Comparison of ENCODE assay signal across 1 cellular context in genomic region chr1:167714851-167715652, GRCh38.
TF ChIP-seq lines count a peak whose summit lies in the region.

No MANE protein-coding gene starts in this region.

TF ChIP-seq in HepG2, 621 proteins besides CTCF, POLR2A, EP300 and RAD21 (continued from another document and continues in another):
- TF ChIP-seq, protein P1, sequence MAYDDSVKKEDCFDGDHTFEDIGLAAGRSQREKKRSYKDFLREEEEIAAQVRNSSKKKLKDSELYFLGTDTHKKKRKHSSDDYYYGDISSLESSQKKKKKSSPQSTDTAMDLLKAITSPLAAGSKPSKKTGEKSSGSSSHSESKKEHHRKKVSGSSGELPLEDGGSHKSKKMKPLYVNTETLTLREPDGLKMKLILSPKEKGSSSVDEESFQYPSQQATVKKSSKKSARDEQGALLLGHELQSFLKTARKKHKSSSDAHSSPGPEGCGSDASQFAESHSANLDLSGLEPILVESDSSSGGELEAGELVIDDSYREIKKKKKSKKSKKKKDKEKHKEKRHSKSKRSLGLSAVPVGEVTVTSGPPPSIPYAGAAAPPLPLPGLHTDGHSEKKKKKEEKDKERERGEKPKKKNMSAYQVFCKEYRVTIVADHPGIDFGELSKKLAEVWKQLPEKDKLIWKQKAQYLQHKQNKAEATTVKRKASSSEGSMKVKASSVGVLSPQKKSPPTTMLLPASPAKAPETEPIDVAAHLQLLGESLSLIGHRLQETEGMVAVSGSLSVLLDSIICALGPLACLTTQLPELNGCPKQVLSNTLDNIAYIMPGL (CRISPR knock-in tag; IDR thresholded peaks at IDR 0.05; ENCODE audit: borderline replicate concordance in 1 of 2, low read depth in 1 of 2), result peak; percentile 96 to 100
- TF ChIP-seq ZNF513 (CRISPR knock-in tag; conservative IDR thresholded peaks at IDR 0.05) (no peak), ZFP41 (CRISPR knock-in tag; IDR thresholded peaks at IDR 0.05; ENCODE audit: borderline replicate concordance) (no peak), ELF3 (CRISPR knock-in tag; IDR thresholded peaks at IDR 0.05) (peak; percentile 60), TMF1 (CRISPR knock-in tag; IDR thresholded peaks at IDR 0.05; ENCODE audit: low read depth) (no peak), THAP9 (CRISPR knock-in tag; IDR thresholded peaks at IDR 0.05; ENCODE audit: borderline replicate concordance) (no peak), ELF4 (CRISPR knock-in tag; IDR thresholded peaks at IDR 0.05; ENCODE audit: borderline replicate concordance) (no peak), HDAC2 (CRISPR knock-in tag; IDR thresholded peaks at IDR 0.05) (peak; percentile 66; the same call in 1 of the 2 replicates), TOE1 (CRISPR knock-in tag; IDR thresholded peaks at IDR 0.05) (peak; percentile 34; the same call in 1 of the 2 replicates), ZNF646 (CRISPR knock-in tag; IDR thresholded peaks at IDR 0.05) (no peak), HDAC6 (IDR thresholded peaks at IDR 0.05; ENCODE audit: low read depth, low read length) (no peak), HBP1 (CRISPR knock-in tag; IDR thresholded peaks at IDR 0.05; ENCODE audit: low read depth) (no peak), FOXK1 (CRISPR knock-in tag; IDR thresholded peaks at IDR 0.05; ENCODE audit: borderline replicate concordance, low read depth) (peak; percentile 78; the same call in 1 of the 2 replicates), HNRNPUL1 (IDR thresholded peaks at IDR 0.05; ENCODE audit: low read depth, low read length) (no peak), SMARCC2 (IDR thresholded peaks at IDR 0.05) (no peak), ZNF235 (CRISPR knock-in tag; IDR thresholded peaks at IDR 0.05; ENCODE audit: borderline replicate concordance) (0 out of 2 replicates have a peak, but pooled peaks have one; percentile 19), PPARG (CRISPR knock-in tag; conservative IDR thresholded peaks at IDR 0.05) (peak; percentile 48), PRMT3 (CRISPR knock-in tag; IDR thresholded peaks at IDR 0.05; ENCODE audit: borderline replicate concordance, low read depth) (no peak), ZNF460 (CRISPR knock-in tag; IDR thresholded peaks at IDR 0.05; ENCODE audit: borderline replicate concordance) (no peak), PBX3 (CRISPR knock-in tag; IDR thresholded peaks at IDR 0.05; ENCODE audit: borderline replicate concordance) (no peak), SUZ12 (IDR thresholded peaks at IDR 0.05; ENCODE audit: low read depth, low read length) (no peak), ZNF230 (CRISPR knock-in tag; IDR thresholded peaks at IDR 0.05) (no peak), SP1 (IDR thresholded peaks at IDR 0.05) (no peak), SP1 (CRISPR knock-in tag; IDR thresholded peaks at IDR 0.05) (no peak), ZNF124 (CRISPR knock-in tag; IDR thresholded peaks at IDR 0.05) (peak; percentile 62; the same call in 1 of the 2 replicates), CBFB (CRISPR knock-in tag; IDR thresholded peaks at IDR 0.05) (0 out of 2 replicates have a peak, but pooled peaks have one; percentile 5), SIN3A (IDR thresholded peaks at IDR 0.05; ENCODE audit: borderline replicate concordance, low read depth, low read length) (peak; percentile 19; the same call in 1 of the 2 replicates), CCAR2 (optimal IDR thresholded peaks at IDR 0.05; ENCODE audit: low read depth, low read length) (no peak)
- TF ChIP-seq, protein P2, sequence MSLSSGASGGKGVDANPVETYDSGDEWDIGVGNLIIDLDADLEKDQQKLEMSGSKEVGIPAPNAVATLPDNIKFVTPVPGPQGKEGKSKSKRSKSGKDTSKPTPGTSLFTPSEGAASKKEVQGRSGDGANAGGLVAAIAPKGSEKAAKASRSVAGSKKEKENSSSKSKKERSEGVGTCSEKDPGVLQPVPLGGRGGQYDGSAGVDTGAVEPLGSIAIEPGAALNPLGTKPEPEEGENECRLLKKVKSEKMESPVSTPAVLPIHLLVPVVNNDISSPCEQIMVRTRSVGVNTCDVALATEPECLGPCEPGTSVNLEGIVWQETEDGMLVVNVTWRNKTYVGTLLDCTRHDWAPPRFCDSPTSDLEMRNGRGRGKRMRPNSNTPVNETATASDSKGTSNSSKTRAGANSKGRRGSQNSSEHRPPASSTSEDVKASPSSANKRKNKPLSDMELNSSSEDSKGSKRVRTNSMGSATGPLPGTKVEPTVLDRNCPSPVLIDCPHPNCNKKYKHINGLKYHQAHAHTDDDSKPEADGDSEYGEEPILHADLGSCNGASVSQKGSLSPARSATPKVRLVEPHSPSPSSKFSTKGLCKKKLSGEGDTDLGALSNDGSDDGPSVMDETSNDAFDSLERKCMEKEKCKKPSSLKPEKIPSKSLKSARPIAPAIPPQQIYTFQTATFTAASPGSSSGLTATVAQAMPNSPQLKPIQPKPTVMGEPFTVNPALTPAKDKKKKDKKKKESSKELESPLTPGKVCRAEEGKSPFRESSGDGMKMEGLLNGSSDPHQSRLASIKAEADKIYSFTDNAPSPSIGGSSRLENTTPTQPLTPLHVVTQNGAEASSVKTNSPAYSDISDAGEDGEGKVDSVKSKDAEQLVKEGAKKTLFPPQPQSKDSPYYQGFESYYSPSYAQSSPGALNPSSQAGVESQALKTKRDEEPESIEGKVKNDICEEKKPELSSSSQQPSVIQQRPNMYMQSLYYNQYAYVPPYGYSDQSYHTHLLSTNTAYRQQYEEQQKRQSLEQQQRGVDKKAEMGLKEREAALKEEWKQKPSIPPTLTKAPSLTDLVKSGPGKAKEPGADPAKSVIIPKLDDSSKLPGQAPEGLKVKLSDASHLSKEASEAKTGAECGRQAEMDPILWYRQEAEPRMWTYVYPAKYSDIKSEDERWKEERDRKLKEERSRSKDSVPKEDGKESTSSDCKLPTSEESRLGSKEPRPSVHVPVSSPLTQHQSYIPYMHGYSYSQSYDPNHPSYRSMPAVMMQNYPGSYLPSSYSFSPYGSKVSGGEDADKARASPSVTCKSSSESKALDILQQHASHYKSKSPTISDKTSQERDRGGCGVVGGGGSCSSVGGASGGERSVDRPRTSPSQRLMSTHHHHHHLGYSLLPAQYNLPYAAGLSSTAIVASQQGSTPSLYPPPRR (CRISPR knock-in tag; IDR thresholded peaks at IDR 0.05; ENCODE audit: borderline replicate concordance), result no peak
- TF ChIP-seq, protein P3, sequence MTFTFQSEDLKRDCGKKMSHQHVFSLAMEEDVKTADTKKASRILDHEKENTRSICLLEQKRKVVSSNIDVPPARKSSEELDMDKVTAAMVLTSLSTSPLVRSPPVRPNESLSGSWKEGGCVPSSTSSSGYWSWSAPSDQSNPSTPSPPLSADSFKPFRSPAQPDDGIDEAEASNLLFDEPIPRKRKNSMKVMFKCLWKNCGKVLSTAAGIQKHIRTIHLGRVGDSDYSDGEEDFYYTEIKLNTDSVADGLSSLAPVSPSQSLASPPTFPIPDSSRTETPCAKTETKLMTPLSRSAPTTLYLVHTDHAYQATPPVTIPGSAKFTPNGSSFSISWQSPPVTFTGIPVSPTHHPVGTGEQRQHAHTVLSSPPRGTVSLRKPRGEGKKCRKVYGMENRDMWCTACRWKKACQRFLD (CRISPR knock-in tag; IDR thresholded peaks at IDR 0.05; ENCODE audit: borderline replicate concordance), result no peak
